Comparison of ENCODE assay signal across 11 cellular contexts in the genomic region with DNA sequence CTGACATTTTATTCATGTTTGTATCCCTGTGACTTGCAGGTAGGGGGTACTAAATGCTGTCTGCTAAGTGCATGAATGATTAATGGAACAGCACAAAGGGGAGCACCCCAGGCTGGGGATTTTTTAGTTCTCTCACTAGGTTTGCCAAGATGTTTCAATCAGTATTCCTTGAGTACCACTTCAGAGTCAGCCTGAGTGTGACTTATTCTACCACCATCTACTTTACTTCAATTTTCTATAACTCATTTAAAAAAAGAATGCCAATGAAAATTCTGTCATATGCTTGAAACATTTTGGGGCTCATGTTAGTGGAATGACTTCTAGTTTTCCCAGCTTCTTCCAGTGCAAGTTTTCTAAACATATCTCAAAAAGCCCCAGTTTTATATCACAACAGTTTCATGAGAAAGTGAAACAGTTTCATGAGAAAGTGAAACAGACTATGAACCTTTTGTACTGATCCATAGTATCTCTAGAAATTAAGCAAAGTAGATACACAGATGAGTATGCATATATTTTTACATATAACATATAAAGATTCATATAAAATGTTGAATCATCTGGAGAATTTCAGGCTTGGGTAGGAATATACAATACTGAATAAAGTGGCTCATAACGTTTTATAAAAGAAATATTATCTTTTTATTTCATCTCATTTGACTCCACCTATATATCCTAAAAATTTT.
DNase-seq lines count a peak whose midpoint lies in the region; ATAC-seq and TF ChIP-seq lines count a peak whose summit lies in the region.
"Had no signal": no experiment of that assay in that cellular context is flagged by ENCODE, and none has a peak within 500 bp of the region (broad histone marks: within the 10 kb centered on the region; RNA-seq: fewer than 3 reads in every experiment).

No MANE protein-coding gene starts in this region.

- no peaks in the 10 kb centered on the region for H3K9me3 ChIP-seq in OCI-LY3 (ENCODE audit: insufficient read depth, low read length)
- peaks cover 0 to 3% (median 0%) of the 10 kb centered on the region in 4 donors for H3K9me3 ChIP-seq in sigmoid colon
- no peaks in the 10 kb centered on the region for H3K9me3 ChIP-seq in gastroesophageal sphincter
- H3K9me3 ChIP-seq: thoracic aorta had no signal

- intact Hi-C loops in sigmoid colon (cut with DNase I), result no loop called here

- WGBS in sigmoid colon, 2 donors, result 45 to 51% methylated on average over 1 of the region's 1 CpG
- 36 to 55% methylated on average over 1 of the region's 1 CpG for WGBS in gastroesophageal sphincter (ENCODE audit: low coverage in 1 of 2), 2 donors

- no peaks in the 10 kb centered on the region for H3K79me2 ChIP-seq in OCI-LY3 (ENCODE audit: low read length)

- TF ChIP-seq EP300 in sigmoid colon (IDR thresholded peaks at IDR 0.05), result no peak
- no peak for TF ChIP-seq EP300 in gastroesophageal sphincter (IDR thresholded peaks at IDR 0.05)

- H3K27me3 ChIP-seq in OCI-LY3 (ENCODE audit: low read depth, low read length) (no peaks in the 10 kb centered on the region), sigmoid colon (no peaks in the 10 kb centered on the region), gastroesophageal sphincter (no peaks in the 10 kb centered on the region)

- DNase-seq in NCI-H2227 treated with DMSO at 0.1 percent for 48 hours (lab: John Stamatoyannopoulos, UW) (no peak), sigmoid colon (no peak)
- DNase-seq: NCI-H69; occipital lobe; stimulated activated CD4-positive, alpha-beta T cell treated with anti-CD3 and anti-CD28 coated beads, Interleukin-4, amount 100 ng/mL, for 24 hours had no signal

- H4K20me1 ChIP-seq in OCI-LY3 (ENCODE audit: insufficient read depth, low read length), result no peaks in the 10 kb centered on the region

- no peak overlapping the region for H2AFZ ChIP-seq in OCI-LY3 (ENCODE audit: low read depth, low read length)

- H3K4me3 ChIP-seq in OCI-LY3 (ENCODE audit: low read length) (0 out of 2 replicates have a peak overlapping the region, but pooled peaks have one; percentile 13), sigmoid colon (no peak overlapping the region), gastroesophageal sphincter (no peak overlapping the region)
- H3K4me3 ChIP-seq: thoracic aorta had no signal

- no peak overlapping the region for H3K9ac ChIP-seq in OCI-LY3 (ENCODE audit: low read length)

- peaks cover 3% of the 10 kb centered on the region for H3K36me3 ChIP-seq in OCI-LY3 (replicated peaks; ENCODE audit: low read depth, low read length)
- no peaks in the 10 kb centered on the region for H3K36me3 ChIP-seq in sigmoid colon
- H3K36me3 ChIP-seq in gastroesophageal sphincter, result no peaks in the 10 kb centered on the region
- H3K36me3 ChIP-seq: thoracic aorta had no signal

- no peak for TF ChIP-seq POLR2A in sigmoid colon (IDR thresholded peaks at IDR 0.05)
- no peak for TF ChIP-seq POLR2A in gastroesophageal sphincter (IDR thresholded peaks at IDR 0.05)

- ATAC-seq in GM18873 (IDR thresholded peaks at IDR 0.05; ENCODE audit: low FRiP score, unreplicated experiment) (peak; percentile 72), GM21390 (IDR thresholded peaks at IDR 0.05; ENCODE audit: unreplicated experiment) (peak; percentile 95), HG03025 (IDR thresholded peaks at IDR 0.05; ENCODE audit: low FRiP score, unreplicated experiment) (peak; percentile 64), gastroesophageal sphincter (no peak)

- H3K4me2 ChIP-seq in OCI-LY3 (ENCODE audit: low read length), result peak overlapping the region; percentile 58

- H3K27ac ChIP-seq in OCI-LY3 (ENCODE audit: low read length) (peak overlapping the region; percentile 52; the same call in 1 of the 2 replicates), sigmoid colon (no peak overlapping the region), gastroesophageal sphincter (no peak overlapping the region)
- H3K27ac ChIP-seq: thoracic aorta had no signal

- TF ChIP-seq CTCF in OCI-LY3 (IDR thresholded peaks at IDR 0.05; ENCODE audit: low read depth, low read length) (no peak), sigmoid colon (IDR thresholded peaks at IDR 0.05) (no peak), gastroesophageal sphincter (IDR thresholded peaks at IDR 0.05) (no peak)

- H3K4me1 ChIP-seq in OCI-LY3 (ENCODE audit: low read length) (peaks cover 29% of the 10 kb centered on the region; the same call in 1 of the 2 replicates), sigmoid colon (no peaks in the 10 kb centered on the region), gastroesophageal sphincter (no peaks in the 10 kb centered on the region)
